ENCODE assay signal across 19 cellular contexts in the genomic region with DNA sequence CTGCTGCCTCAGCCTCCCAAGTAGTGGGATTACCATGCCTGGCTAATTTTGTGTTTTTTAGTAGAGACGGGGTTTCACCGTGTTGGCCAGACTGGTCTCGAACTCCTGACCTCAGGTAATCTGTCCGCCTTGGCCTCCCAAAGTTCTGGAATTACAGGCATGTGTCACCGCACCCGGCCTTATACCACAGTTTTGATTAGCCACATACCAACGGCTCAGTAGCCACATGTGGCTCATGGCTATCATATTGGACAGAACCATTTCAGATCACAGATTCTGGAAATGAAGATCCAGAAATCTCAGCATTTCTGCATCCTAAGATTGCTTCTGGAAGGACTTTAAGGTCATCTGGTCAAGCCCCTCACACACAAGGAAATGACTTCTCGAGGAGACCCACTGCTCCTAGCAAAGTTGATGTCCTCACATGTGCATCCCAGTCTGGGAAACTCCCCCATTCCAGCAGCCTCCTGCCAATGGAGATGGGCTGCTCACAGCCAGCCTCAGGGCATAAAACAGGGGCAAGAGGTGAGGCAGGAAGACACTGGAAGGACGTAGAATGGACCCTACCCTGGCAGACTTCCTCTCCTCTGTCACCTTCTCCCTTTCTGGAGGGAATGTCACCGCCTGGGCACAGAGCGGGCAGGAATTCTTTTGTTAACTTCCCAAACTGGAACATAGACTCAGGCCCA. TPM values are rescaled to one million over a fixed set of nuclear protein-coding genes. Genes with fewer than 3 reads are reported as not detected.
A peak's percentile ranks its signal among the peaks of the same experiment; 100 is the strongest.
DNase-seq lines count a peak whose midpoint lies in the region; ATAC-seq, FAIRE-seq and TF ChIP-seq lines count a peak whose summit lies in the region.
"Had no signal": no experiment of that assay in that cellular context is flagged by ENCODE, and none has a peak within 500 bp of the region (broad histone marks: within the 10 kb centered on the region; RNA-seq: fewer than 3 reads in every experiment).

No MANE protein-coding gene starts in this region.

- H3K79me2 ChIP-seq in HCT116 (ENCODE audit: insufficient read depth, low read length) = no peaks in the 10 kb centered on the region

- H3K9me2 ChIP-seq in HCT116 (ENCODE audit: insufficient read depth) = no peaks in the 10 kb centered on the region

- H3K9me3 ChIP-seq in A549 (peaks cover 12% of the 10 kb centered on the region; the same call in 2 of the 3 replicates), HCT116 (ENCODE audit: control insufficient read depth in 1 of 2, insufficient read depth in 1 of 2, low read depth in 1 of 2, low read length in 2 of 2) (no peaks in the 10 kb centered on the region), RWPE2 (ENCODE audit: severe bottlenecking) (peaks cover 6% of the 10 kb centered on the region)

- TF ChIP-seq POLR2A in A549 (IDR thresholded peaks at IDR 0.05; ENCODE audit: low read length) = no peak
- no peak for TF ChIP-seq POLR2A in HCT116 (IDR thresholded peaks at IDR 0.05; ENCODE audit: borderline replicate concordance, extremely low read depth, insufficient read depth, insufficient read length)

- H3K4me3 Mint-ChIP-seq in nephron (no peak overlapping the region), progenitor cell of endocrine pancreas (ENCODE audit: low read depth) (no peak overlapping the region)

- ATAC-seq in A549 (no peak), HCT116 (no peak), RWPE2 (ENCODE audit: low read depth) (no peak), GM21786 (IDR thresholded peaks at IDR 0.05; ENCODE audit: unreplicated experiment) (no peak), GM18517 (IDR thresholded peaks at IDR 0.05; ENCODE audit: unreplicated experiment) (no peak)

- H3K4me3 ChIP-seq in A549 (no peak overlapping the region), HCT116 (replicated peaks in 1 of 2; ENCODE audit: low read depth in 1 of 2, low read length in 2 of 2) (no peak overlapping the region), RWPE2 (ENCODE audit: severe bottlenecking) (no peak overlapping the region)

- peak overlapping the region; percentile 38 for H2AFZ ChIP-seq in HCT116 (ENCODE audit: low read depth, low read length, poor library complexity, severe bottlenecking)

- no peaks in the 10 kb centered on the region for H4K20me1 ChIP-seq in HCT116 (ENCODE audit: insufficient read depth)

- no peaks in the 10 kb centered on the region for H3K36me3 ChIP-seq in HCT116 (ENCODE audit: control insufficient read depth in 1 of 2, insufficient read depth in 2 of 2, low read length in 2 of 2)
- H3K36me3 ChIP-seq in RWPE2 (ENCODE audit: low read depth) = no peaks in the 10 kb centered on the region

- H3K27me3 Mint-ChIP-seq in nephron (ENCODE audit: low read depth) (peaks cover 28% of the 10 kb centered on the region), progenitor cell of endocrine pancreas (peaks cover 7% of the 10 kb centered on the region)

- POLR2A ChIA-PET in A549 (lab: Yijun Ruan, JAX) (interaction anchor here (0.9 kb wide), 1 partner anchor 17 kb away, joined by 3 read pairs; a partner anchor contains a TSS), HCT116 (lab: Charles Lee) (no interaction called here)

- H3K36me3 Mint-ChIP-seq in nephron (ENCODE audit: low read depth) = no peaks in the 10 kb centered on the region
- H3K36me3 Mint-ChIP-seq in progenitor cell of endocrine pancreas (ENCODE audit: insufficient read depth) = no peaks in the 10 kb centered on the region

- no peak for FAIRE-seq in A549 (lab: Jason Lieb, UNC)
- FAIRE-seq: GM19239 had no signal

- H3K4me2 ChIP-seq in A549 (no peak overlapping the region), HCT116 (ENCODE audit: low read length) (0 out of 2 replicates have a peak overlapping the region, but pooled peaks have one; percentile 5)
- H3K4me2 ChIP-seq: KMS-11 had no signal

- H3K27ac ChIP-seq in A549 = peak overlapping the region; percentile 48 to 78
- no peak overlapping the region for H3K27ac ChIP-seq in HCT116 (ENCODE audit: low read depth, low read length)
- peak overlapping the region; percentile 98 for H3K27ac ChIP-seq in RWPE2 (ENCODE audit: poor library complexity, severe bottlenecking)
- H3K27ac ChIP-seq: C4-2B, KMS-11 had no signal

- H3K27me3 ChIP-seq in HCT116 (ENCODE audit: insufficient read depth, low read length) (no peaks in the 10 kb centered on the region), RWPE2 (ENCODE audit: insufficient read depth, poor library complexity, severe bottlenecking) (no peaks in the 10 kb centered on the region)

- H3K27ac Mint-ChIP-seq in nephron (peak overlapping the region in 2 of 3 experiments; percentile 70 to 83), progenitor cell of endocrine pancreas (no peak overlapping the region)

- peaks cover 3% of the 10 kb centered on the region for H3K9me3 Mint-ChIP-seq in nephron
- H3K9me3 Mint-ChIP-seq in progenitor cell of endocrine pancreas (ENCODE audit: low read depth) = peaks cover 6% of the 10 kb centered on the region

- DNase-seq in A549 (ENCODE audit: low read depth in 1 of 2, low spot score in 1 of 2) (no peak), HCT116 (ENCODE audit: low read depth, low spot score) (no peak), RWPE2 (ENCODE audit: low spot score) (no peak), cardiac septum (ENCODE audit: low spot score) (no peak), progenitor cell of endocrine pancreas (ENCODE audit: low spot score, unreplicated experiment) (no peak)
- DNase-seq: COR-L47, DMS153, NCI-H1105, NCI-H1694, NCI-H446, NCI-H69, RPMI8226, SW 1271 had no signal

- CTCF ChIA-PET in A549 (lab: Yijun Ruan, JAX) (no interaction called here), HCT116 (lab: Charles Lee) (interaction anchor here (1.0 kb wide), 1 partner anchor 69 kb away, joined by 3 read pairs; no protein-coding TSS in a partner anchor)

- TF ChIP-seq CTCF in A549 (IDR thresholded peaks at IDR 0.05) (no peak), HCT116 (IDR thresholded peaks at IDR 0.05 in 2 of 3, conservative IDR thresholded peaks at IDR 0.05 in 1 of 3; ENCODE audit: borderline replicate concordance in 1 of 3, insufficient read depth in 1 of 3, low read depth in 2 of 3, low read length in 2 of 3) (no peak), RWPE2 (IDR thresholded peaks at IDR 0.05; ENCODE audit: poor library complexity, severe bottlenecking) (no peak), nephron (IDR thresholded peaks at IDR 0.05; ENCODE audit: unreplicated experiment in 3 of 3) (no peak), progenitor cell of endocrine pancreas (IDR thresholded peaks at IDR 0.05; ENCODE audit: unreplicated experiment) (no peak)

- no TSS peak for BruUV-seq in HCT116 (replicated peaks; lab: Mats Ljungman, UMichigan)

- no peak for TF ChIP-seq EP300 in A549 (IDR thresholded peaks at IDR 0.05)

- peak overlapping the region; percentile 2; the same call in 1 of the 2 replicates for H3K9ac ChIP-seq in HCT116 (ENCODE audit: low read length)
- H3K9ac ChIP-seq: KMS-11 had no signal

- H3K4me1 Mint-ChIP-seq in nephron (peaks cover 5% of the 10 kb centered on the region), progenitor cell of endocrine pancreas (ENCODE audit: low read depth) (peaks cover 2% of the 10 kb centered on the region)

- 88% methylated on average over 7 of the region's 11 CpGs for WGBS in A549 (ENCODE audit: missing lambda C conversion rate)

- intact Hi-C loops in HCT116 (cut with micrococcal nuclease) (no loop called here), cardiac septum (cut with DNase I) (no loop called here)

- RAD21 ChIA-PET in HCT116 (lab: Charles Lee; ENCODE audit: low non-redundant PET in 1 of 2, low total read pairs in 2 of 2, uncharacterized antibody in 2 of 2, unreplicated experiment in 2 of 2) = no interaction called here

- TF ChIP-seq RAD21 in A549 (conservative IDR thresholded peaks at IDR 0.05 in 1 of 2, IDR thresholded peaks at IDR 0.05 in 1 of 2) (no peak), HCT116 (IDR thresholded peaks at IDR 0.05; ENCODE audit: low read depth) (no peak)

- H3K4me1 ChIP-seq in A549 (peaks cover 44% of the 10 kb centered on the region), HCT116 (ENCODE audit: control insufficient read depth in 1 of 2, insufficient read depth in 2 of 2, low read length in 2 of 2) (peaks cover 35 to 68% of the 10 kb centered on the region in 2 experiments), RWPE2 (ENCODE audit: insufficient read depth, poor library complexity, severe bottlenecking) (peaks cover 39% of the 10 kb centered on the region)

TF ChIP-seq in A549, 52 proteins besides CTCF, POLR2A, EP300 and RAD21 (continues in another document):
- no peak for TF ChIP-seq KDM5A (IDR thresholded peaks at IDR 0.05)
- TF ChIP-seq HDAC2 (IDR thresholded peaks at IDR 0.05) = no peak
- no peak for TF ChIP-seq RARB (CRISPR knock-in tag; IDR thresholded peaks at IDR 0.05)

TF ChIP-seq in HCT116, 20 proteins besides CTCF, POLR2A, EP300 and RAD21 (continues in another document):
- TF ChIP-seq, protein P1, sequence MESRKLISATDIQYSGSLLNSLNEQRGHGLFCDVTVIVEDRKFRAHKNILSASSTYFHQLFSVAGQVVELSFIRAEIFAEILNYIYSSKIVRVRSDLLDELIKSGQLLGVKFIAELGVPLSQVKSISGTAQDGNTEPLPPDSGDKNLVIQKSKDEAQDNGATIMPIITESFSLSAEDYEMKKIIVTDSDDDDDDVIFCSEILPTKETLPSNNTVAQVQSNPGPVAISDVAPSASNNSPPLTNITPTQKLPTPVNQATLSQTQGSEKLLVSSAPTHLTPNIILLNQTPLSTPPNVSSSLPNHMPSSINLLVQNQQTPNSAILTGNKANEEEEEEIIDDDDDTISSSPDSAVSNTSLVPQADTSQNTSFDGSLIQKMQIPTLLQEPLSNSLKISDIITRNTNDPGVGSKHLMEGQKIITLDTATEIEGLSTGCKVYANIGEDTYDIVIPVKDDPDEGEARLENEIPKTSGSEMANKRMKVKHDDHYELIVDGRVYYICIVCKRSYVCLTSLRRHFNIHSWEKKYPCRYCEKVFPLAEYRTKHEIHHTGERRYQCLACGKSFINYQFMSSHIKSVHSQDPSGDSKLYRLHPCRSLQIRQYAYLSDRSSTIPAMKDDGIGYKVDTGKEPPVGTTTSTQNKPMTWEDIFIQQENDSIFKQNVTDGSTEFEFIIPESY (IDR thresholded peaks at IDR 0.05; ENCODE audit: extremely low read depth, insufficient replicate concordance, low read length) = no peak
- TF ChIP-seq SP1 (IDR thresholded peaks at IDR 0.05; ENCODE audit: low read depth) (no peak), SRF (IDR thresholded peaks at IDR 0.05; ENCODE audit: low read depth) (no peak), CBX3 (IDR thresholded peaks at IDR 0.05; ENCODE audit: low read depth) (no peak)
- TF ChIP-seq, protein P2, sequence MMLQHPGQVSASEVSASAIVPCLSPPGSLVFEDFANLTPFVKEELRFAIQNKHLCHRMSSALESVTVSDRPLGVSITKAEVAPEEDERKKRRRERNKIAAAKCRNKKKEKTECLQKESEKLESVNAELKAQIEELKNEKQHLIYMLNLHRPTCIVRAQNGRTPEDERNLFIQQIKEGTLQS (IDR thresholded peaks at IDR 0.05) = no peak

RNA-seq across cellular contexts. Expression of a gene that starts 17.5 kb away (rescaled TPM):
- polyA plus RNA-seq in A549 (2011; rRNA removed) (5.8 and 7.1 TPM in 2 replicates), A549 (2017; fragmentation: RNase III; extraction: RNeasy Plus Mini Kit Qiagen cat#74134 plus additional on column Dnase treatment) (23.7 to 33.5 TPM (median 32.2 TPM) in 3 replicates)
- polyA plus RNA-seq in A549 (2012; cell fraction: cytosol; rRNA removed) = 33.9 and 64.1 TPM in 2 replicates
- 40.5 and 61.4 TPM in 2 replicates for polyA plus RNA-seq in A549 (2012; cell fraction: nucleus; rRNA removed)
- 4.2 and 9.2 TPM in 2 replicates for polyA minus RNA-seq in A549 (2011; rRNA and poly(A)+ RNA removed)
- total RNA-seq in HCT116 (2021; ENCODE audit: unreplicated experiment) (7.8 TPM), cardiac septum (8.7 TPM), progenitor cell of endocrine pancreas (27.8 and 30.8 TPM in 2 replicates)
- polyA plus RNA-seq in HCT116 (2012) = 4.3 and 6.8 TPM in 2 replicates
